Comparison of ENCODE assay signal across 8 cellular contexts in the genomic region with DNA sequence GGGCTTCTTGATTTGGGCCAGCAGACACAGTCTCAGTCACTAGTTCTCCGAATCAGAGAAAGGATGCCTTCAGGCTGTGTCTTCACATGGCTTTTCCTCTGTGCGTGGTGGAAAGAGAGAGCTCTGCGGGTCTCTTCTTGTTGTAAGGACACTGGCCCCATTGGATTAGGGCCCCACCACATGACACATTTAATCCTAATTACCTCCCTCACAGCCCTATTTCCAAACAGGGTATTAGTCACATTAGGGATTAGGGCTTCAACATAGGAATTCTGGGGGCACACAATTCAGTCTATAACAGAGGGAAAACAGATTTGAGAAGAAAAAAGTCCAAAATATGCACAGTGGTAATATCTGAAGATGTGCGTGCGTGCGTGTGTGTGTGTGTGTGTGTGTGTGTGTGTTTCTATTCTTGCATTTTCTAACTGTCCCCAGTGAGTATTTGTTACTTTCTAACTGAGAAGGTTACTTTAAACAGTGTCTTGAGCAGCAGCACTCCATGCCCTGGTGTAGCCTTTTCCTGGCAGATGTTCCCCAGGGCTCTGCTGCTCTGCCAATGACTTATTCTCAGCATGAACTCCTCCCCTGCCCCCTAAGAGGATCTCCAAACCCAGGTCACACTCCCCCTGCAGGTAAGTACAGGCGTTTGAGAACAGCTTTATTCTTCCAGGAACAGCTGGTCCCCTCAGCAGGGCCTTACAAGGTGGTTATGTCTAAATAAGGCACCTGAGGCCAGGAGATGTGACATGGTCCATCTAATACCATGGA.
DNase-seq lines count a peak whose midpoint lies in the region; ATAC-seq lines count a peak whose summit lies in the region.

No MANE protein-coding gene starts in this region.

- intact Hi-C loops in left ventricle myocardium superior (cut with micrococcal nuclease), result no loop called here

- ATAC-seq in GM21515 (IDR thresholded peaks at IDR 0.05; ENCODE audit: unreplicated experiment) (peak; percentile 28), left ventricle myocardium superior (peak; percentile 86), HG03457 (IDR thresholded peaks at IDR 0.05; ENCODE audit: unreplicated experiment) (no peak)

- DNase-seq in EH (ENCODE audit: low read depth) (peak; percentile 30), NCI-H2029 (lab: John Stamatoyannopoulos, UW) (peak; percentile 79), left ventricle myocardium superior (no peak)
- DNase-seq in activated T-cell treated with anti-CD3 and anti-CD28 coated beads, Interleukin-2, amount 50 U/mL, for 1 hour, result peak; percentile 44
- DNase-seq in stimulated activated CD8-positive, alpha-beta memory T cell treated with anti-CD3 and anti-CD28 coated beads, Interleukin-4, amount 100 ng/mL, for 24 hours (ENCODE audit: low read depth), result peak; percentile 17
- DNase-seq in NK-92 treated with Interleukin-12 subunit alpha and Interleukin-12 subunit beta, amount 100 ng/mL, for 24 hours (lab: John Stamatoyannopoulos, UW), result no peak

Comparison
In these comparisons a context has a peak if more than half of its experiments do, and no peak if none do; other contexts are left out.
1. DNase-seq: peak in EH (single experiment), NCI-H2029 (single experiment), activated T-cell treated with anti-CD3 and anti-CD28 coated beads, Interleukin-2, amount 50 U/mL, for 1 hour (single experiment) and stimulated activated CD8-positive, alpha-beta memory T cell treated with anti-CD3 and anti-CD28 coated beads, Interleukin-4, amount 100 ng/mL, for 24 hours (single experiment); none in left ventricle myocardium superior (single experiment) and NK-92 treated with Interleukin-12 subunit alpha and Interleukin-12 subunit beta, amount 100 ng/mL, for 24 hours (single experiment).